Comparison of ENCODE assay signal across 23 cellular contexts in the genomic region with DNA sequence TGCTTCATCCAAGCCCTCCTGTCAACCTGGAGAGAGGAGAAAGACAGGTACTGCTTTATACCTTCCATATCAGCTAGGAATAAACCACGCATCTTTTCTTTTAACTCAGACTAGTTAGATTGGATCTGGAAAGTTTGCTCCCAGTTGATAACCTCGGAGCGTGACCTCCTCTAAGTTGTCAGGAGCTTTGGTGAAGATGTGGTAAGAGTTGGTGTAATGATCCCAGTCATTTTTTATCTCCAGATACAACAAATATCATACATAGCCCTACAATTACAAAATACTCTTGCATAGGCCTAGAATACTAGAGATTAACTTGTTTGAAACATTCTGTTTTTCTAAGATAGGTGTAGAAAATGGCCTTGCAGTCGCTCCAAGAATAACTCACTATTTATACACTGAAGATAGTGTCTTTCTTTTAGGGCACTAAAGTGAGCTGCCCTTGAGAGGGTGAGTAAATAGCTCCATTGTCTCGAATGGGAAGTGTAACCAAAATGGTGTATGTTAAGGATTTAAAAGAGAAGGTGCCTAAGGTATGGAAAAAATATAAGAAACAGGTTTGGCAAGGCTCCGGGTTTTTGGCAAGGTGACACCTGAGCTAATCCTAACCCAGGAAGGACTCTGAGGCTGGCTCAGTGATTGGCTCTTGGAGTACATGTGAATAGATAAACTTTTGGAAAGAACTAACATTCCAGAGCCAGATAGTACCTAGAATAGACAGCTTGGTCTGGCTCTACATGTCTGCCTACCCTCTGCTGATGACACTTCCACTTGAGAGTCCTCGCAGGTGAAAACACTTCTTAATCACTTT. TPM values are rescaled to one million over a fixed set of nuclear protein-coding genes. Genes with fewer than 3 reads are reported as not detected.
DNase-seq lines count a peak whose midpoint lies in the region; ATAC-seq, FAIRE-seq and TF ChIP-seq lines count a peak whose summit lies in the region.
"Had no signal": no experiment of that assay in that cellular context is flagged by ENCODE, and none has a peak within 500 bp of the region (broad histone marks: within the 10 kb centered on the region; RNA-seq: fewer than 3 reads in every experiment).

No MANE protein-coding gene starts in this region.

- H3K27ac ChIP-seq in liver (ENCODE audit: low read depth in 1 of 2, low read length in 2 of 2) (peak overlapping the region; percentile 46 to 60), HepG2 (ENCODE audit: extremely low read length, insufficient read depth, low read length) (no peak overlapping the region), hepatocyte (peak overlapping the region; percentile 82), coronary artery (no peak overlapping the region)
- H3K27ac ChIP-seq: prostate gland, SK-N-MC had no signal

- FAIRE-seq in HepG2 (lab: Jason Lieb, UNC) = no peak
- FAIRE-seq: endometrium, small intestine had no signal

- H3K9me3 ChIP-seq in liver (ENCODE audit: control insufficient read depth in 4 of 4, low read length in 3 of 4) = no peaks in the 10 kb centered on the region
- H3K9me3 ChIP-seq in HepG2 (ENCODE audit: low read length) = no peaks in the 10 kb centered on the region
- no peaks in the 10 kb centered on the region for H3K9me3 ChIP-seq in hepatocyte (ENCODE audit: low read depth)
- H3K9me3 ChIP-seq: BE2C, prostate gland had no signal

- no TSS peak for BruUV-seq in HepG2 (replicated peaks; lab: Mats Ljungman, UMichigan)

- CTCF ChIA-PET in HepG2 (lab: Yijun Ruan, JAX; ENCODE audit: low intra/inter-chr PET ratio, low total read pairs) = no interaction called here

- no peaks in the 10 kb centered on the region for H3K9me2 ChIP-seq in hepatocyte (replicated peaks; ENCODE audit: insufficient read depth)

- H2AFZ ChIP-seq in HepG2 (ENCODE audit: low read length) = no peak overlapping the region
- no peak overlapping the region for H2AFZ ChIP-seq in hepatocyte

- H3K4me3 ChIP-seq in liver (ENCODE audit: low read depth in 1 of 3, low read length in 3 of 3) (no peak overlapping the region), HepG2 (replicated peaks in 1 of 3; ENCODE audit: insufficient read depth in 1 of 3, low read depth in 2 of 3, low read length in 3 of 3) (no peak overlapping the region), hepatocyte (no peak overlapping the region), coronary artery (no peak overlapping the region)
- H3K4me3 ChIP-seq: prostate gland, SK-N-MC had no signal

- H3K36me3 ChIP-seq in liver (ENCODE audit: control insufficient read depth in 4 of 4, insufficient read depth in 3 of 4, low read depth in 1 of 4, low read length in 3 of 4) (no peaks in the 10 kb centered on the region), HepG2 (replicated peaks in 1 of 2; ENCODE audit: control insufficient read depth in 1 of 2, insufficient read depth in 2 of 2, low read length in 2 of 2) (no peaks in the 10 kb centered on the region), hepatocyte (replicated peaks; ENCODE audit: insufficient read depth, low read depth) (no peaks in the 10 kb centered on the region)
- H3K36me3 ChIP-seq: BE2C, prostate gland had no signal

- H3K9ac ChIP-seq in liver (ENCODE audit: low read depth in 1 of 2, low read length in 2 of 2) (no peak overlapping the region), HepG2 (ENCODE audit: insufficient read depth, low read depth, low read length) (no peak overlapping the region)

- 39% methylated on average over 7 of the region's 7 CpGs for WGBS in liver
- WGBS in HepG2 (ENCODE audit: low lambda C conversion rate) = 2% methylated on average over 7 of the region's 7 CpGs
- WGBS in hepatocyte (ENCODE audit: low lambda C conversion rate, missing lambda C conversion rate) = 64% methylated on average over 7 of the region's 7 CpGs

- intact Hi-C loops in HepG2 (cut with micrococcal nuclease; ENCODE audit: unreplicated experiment) = no loop called here

- ATAC-seq in HepG2 (no peak), HG02938 (IDR thresholded peaks at IDR 0.05; ENCODE audit: unreplicated experiment) (peak; percentile 22), HG02571 (IDR thresholded peaks at IDR 0.05; ENCODE audit: unreplicated experiment) (no peak), GM19035 (IDR thresholded peaks at IDR 0.05; ENCODE audit: unreplicated experiment) (no peak)
- ATAC-seq: activated CD8-positive, alpha-beta T cell treated with anti-CD3 and anti-CD28 coated beads for 36 hours had no signal

- in situ Hi-C loops in HepG2 (cut with HindIII; ENCODE audit: extremely low pct_ligation_motif_present, low pct_unique_long_range_greater_than_20kb) = no loop called here

- H3K4me1 ChIP-seq in liver (ENCODE audit: control insufficient read depth in 4 of 4, insufficient read depth in 4 of 4, low read length in 3 of 4) = peaks cover 1 to 22% (median 13%) of the 10 kb centered on the region in 4 donors
- H3K4me1 ChIP-seq in HepG2 (ENCODE audit: insufficient read depth, low read length) = no peaks in the 10 kb centered on the region
- peaks cover 6% of the 10 kb centered on the region for H3K4me1 ChIP-seq in hepatocyte (ENCODE audit: insufficient read depth)
- H3K4me1 ChIP-seq: BE2C, prostate gland had no signal

- TF ChIP-seq POLR2A in HepG2 (IDR thresholded peaks at IDR 0.05; ENCODE audit: insufficient read depth in 1 of 2, low read depth in 2 of 2, low read length in 2 of 2) = no peak

- POLR2A ChIA-PET in HepG2 (lab: Yijun Ruan, JAX) = no interaction called here

- no peaks in the 10 kb centered on the region for H3K27me3 ChIP-seq in liver (ENCODE audit: control insufficient read depth in 4 of 4, insufficient read depth in 4 of 4, low read length in 3 of 4)
- no peaks in the 10 kb centered on the region; a peak in 1 of 5 replicates for H3K27me3 ChIP-seq in HepG2 (ENCODE audit: control insufficient read depth in 1 of 2, insufficient read depth in 2 of 2, low read length in 2 of 2)
- no peaks in the 10 kb centered on the region for H3K27me3 ChIP-seq in hepatocyte
- H3K27me3 ChIP-seq: BE2C had no signal

- TF ChIP-seq EP300 in HepG2 (IDR thresholded peaks at IDR 0.05; ENCODE audit: low read depth in 2 of 2, low read length in 2 of 2) (no peak), HepG2 (CRISPR knock-in tag; IDR thresholded peaks at IDR 0.05; ENCODE audit: borderline replicate concordance) (no peak)

- no peaks in the 10 kb centered on the region for H4K20me1 ChIP-seq in HepG2 (ENCODE audit: insufficient read depth, low read length)
- no peaks in the 10 kb centered on the region for H4K20me1 ChIP-seq in hepatocyte (ENCODE audit: insufficient read depth, poor library complexity, severe bottlenecking)

- TF ChIP-seq CTCF in liver (IDR thresholded peaks at IDR 0.05; ENCODE audit: low read depth, low read length, missing input control) (no peak), HepG2 (CRISPR knock-in tag; IDR thresholded peaks at IDR 0.05) (no peak), hepatocyte (IDR thresholded peaks at IDR 0.05; ENCODE audit: poor library complexity) (no peak), coronary artery (IDR thresholded peaks at IDR 0.05) (no peak)

- H3K4me2 ChIP-seq in HepG2 (ENCODE audit: low read depth, low read length) (no peak overlapping the region), hepatocyte (no peak overlapping the region)

- H3K79me2 ChIP-seq in HepG2 (ENCODE audit: insufficient read depth, low read length) = no peaks in the 10 kb centered on the region
- no peaks in the 10 kb centered on the region for H3K79me2 ChIP-seq in hepatocyte

- no peak for TF ChIP-seq RAD21 in liver (IDR thresholded peaks at IDR 0.05)
- TF ChIP-seq RAD21 in HepG2 (CRISPR knock-in tag; IDR thresholded peaks at IDR 0.05) = no peak

- no peak for DNase-seq in HepG2 (ENCODE audit: low spot score)
- DNase-seq in hepatocyte (ENCODE audit: low spot score) = peak; percentile 8
- no peak for DNase-seq in globus pallidus (ENCODE audit: low spot score)
- no peak for DNase-seq in coronary artery (ENCODE audit: low spot score)
- DNase-seq: activated B cell treated with CpG ODN at 0.5 μM for 24 hours; activated CD8-positive, alpha-beta T cell treated with anti-CD3 and anti-CD28 coated beads for 36 hours; activated gamma-delta T cell treated with Interleukin-2 at 50 U/mL for 16 hours; BE2C; COR-L47; glutamatergic neuron; HFFc6; NCI-H2081 treated with DMSO at 0.1 percent for 48 hours; NCI-H446 treated with DMSO at 0.1 percent for 48 hours; stimulated activated CD4-positive, alpha-beta T cell treated with anti-CD3 and anti-CD28 coated beads, Interleukin-2, amount 100 ng/mL, for 48 hours had no signal

TF ChIP-seq in liver, 16 proteins besides CTCF, POLR2A, EP300 and RAD21 (continues in another document):
- no peak for TF ChIP-seq GABPA (IDR thresholded peaks at IDR 0.05 in 1 of 2, conservative IDR thresholded peaks at IDR 0.05 in 1 of 2)

RNA-seq across cellular contexts. Expression of a gene that starts 59.4 kb away (rescaled TPM):
- total RNA-seq in liver (100 to 1,000 TPM in 1 of 2 donors, 10 to 100 TPM in 1; 64.9 to 622 TPM), HepG2 (2016; rRNA removed; fragmentation: Illumina TruSeq; extraction: Trizol) (0.17 TPM in 1 of 2 replicates, not detected in the other), hepatocyte (34.1 and 46.7 TPM in 2 replicates)
- polyA plus RNA-seq in liver (100 to 1,000 TPM; 246 to 248 TPM), HepG2 (2011; rRNA removed) (0.17 TPM in 2 replicates), hepatocyte (2.6 and 6.9 TPM in 2 replicates)
- total RNA-seq in HepG2 (2016; cell fraction: cytosol; rRNA removed; fragmentation: Illumina TruSeq; extraction: Trizol; ENCODE audit: low read depth) = not detected in 2 replicates
- total RNA-seq in HepG2 (2016; cell fraction: insoluble cytoplasmic fraction; rRNA removed; fragmentation: Illumina TruSeq; extraction: Trizol) = 0.34 TPM in 1 of 2 replicates, not detected in the other
- 0.10 TPM in 1 of 2 replicates, not detected in the other for total RNA-seq in HepG2 (2016; cell fraction: membrane; rRNA removed; fragmentation: Illumina TruSeq; extraction: Trizol)
- total RNA-seq in HepG2 (2016; cell fraction: nucleus; rRNA removed; fragmentation: Illumina TruSeq; extraction: Trizol) = not detected in 2 replicates
- 0.12 TPM in 1 of 2 replicates, not detected in the other for polyA plus RNA-seq in HepG2 (2011; cell fraction: cytosol; rRNA removed)
- polyA plus RNA-seq in HepG2 (2011; cell fraction: nucleus; rRNA removed) = 0.50 TPM in 1 of 2 replicates, not detected in the other
- polyA plus RNA-seq in HepG2 (2012) = not detected in 2 replicates
- not detected in 2 replicates for polyA plus RNA-seq in HepG2 (2016; cell fraction: cytosol; fragmentation: Illumina TruSeq; extraction: Trizol; ENCODE audit: low read depth)
- 0.38 TPM in 1 of 2 replicates, not detected in the other for polyA plus RNA-seq in HepG2 (2016; cell fraction: insoluble cytoplasmic fraction; fragmentation: Illumina TruSeq; extraction: Trizol; ENCODE audit: low read depth)
- not detected in 2 replicates for polyA plus RNA-seq in HepG2 (2016; cell fraction: membrane; fragmentation: Illumina TruSeq; extraction: Trizol; ENCODE audit: low read depth)
- polyA plus RNA-seq in HepG2 (2016; cell fraction: nucleus; fragmentation: Illumina TruSeq; extraction: Trizol; ENCODE audit: insufficient read depth, low read depth) = not detected in 2 replicates
- polyA minus RNA-seq in HepG2 (2011; rRNA and poly(A)+ RNA removed; ENCODE audit: low replicate concordance) = not detected in 2 replicates
- polyA minus RNA-seq in HepG2 (2011; cell fraction: cytosol; rRNA and poly(A)+ RNA removed) = not detected in 2 replicates
- not detected in 2 replicates for polyA minus RNA-seq in HepG2 (2011; cell fraction: nucleus; rRNA and poly(A)+ RNA removed)
- total RNA-seq: A172, activated B cell treated with CpG ODN at 0.5 μM for 24 hours had no signal

Comparison
In these comparisons a context has a peak if more than half of its experiments do, and no peak if none do; other contexts are left out.
1. H3K27ac ChIP-seq: peak in liver (2 of 2) and hepatocyte (single experiment); none in HepG2 (single experiment) and coronary artery (0 of 2).
2. RNA of a gene that starts 59.4 kb away (total RNA-seq): 64.9 to 622 TPM in liver and 34.1 to 46.7 TPM in hepatocyte; 0.10 to 0.34 TPM in HepG2; every median in the first group is over 10 times any median in the second.